In genomic region chr12:122097641-122098364, GRCh38 we compare ENCODE assay signal across 8 cellular contexts. TPM values are rescaled to one million over a fixed set of nuclear protein-coding genes. Genes with fewer than 3 reads are reported as not detected.
DNase-seq lines count a peak whose midpoint lies in the region; ATAC-seq lines count a peak whose summit lies in the region.

No MANE protein-coding gene starts in this region.

- H3K4me3 ChIP-seq in muscle layer of duodenum (ENCODE audit: low read depth in 1 of 2, low read length in 2 of 2) (peak overlapping the region in 1 of 2 donors; percentile 39), H7 (ENCODE audit: insufficient read depth, low read depth, low read length) (no peak overlapping the region)

- H3K27me3 ChIP-seq in muscle layer of duodenum (ENCODE audit: low read depth, low read length), result no peaks in the 10 kb centered on the region
- H3K27me3 ChIP-seq in H7 (ENCODE audit: control insufficient read depth, insufficient read depth, low read length), result no peaks in the 10 kb centered on the region

- no peaks in the 10 kb centered on the region for H3K9me3 ChIP-seq in muscle layer of duodenum (ENCODE audit: control insufficient read depth in 1 of 2, low read length in 2 of 2)

- ATAC-seq in GM21390 (IDR thresholded peaks at IDR 0.05; ENCODE audit: unreplicated experiment), result no peak

- peaks cover 26 to 71% of the 10 kb centered on the region in 2 donors for H3K4me1 ChIP-seq in muscle layer of duodenum (ENCODE audit: control insufficient read depth in 1 of 2, insufficient read depth in 2 of 2, low read length in 2 of 2)

- no peaks in the 10 kb centered on the region for H3K36me3 ChIP-seq in muscle layer of duodenum (ENCODE audit: control insufficient read depth in 1 of 2, insufficient read depth in 2 of 2, low read length in 2 of 2)
- no peaks in the 10 kb centered on the region; the same call in 1 of the 2 replicates for H3K36me3 ChIP-seq in H7 (replicated peaks; ENCODE audit: control insufficient read depth, insufficient read depth, low read length)

- peak overlapping the region; percentile 85 for H3K27ac ChIP-seq in muscle layer of duodenum (ENCODE audit: low read length)

- DNase-seq in Caki2 (ENCODE audit: low read depth), result peak; percentile 40
- DNase-seq in NCI-H510A treated with DMSO at 0.1 percent for 48 hours (lab: John Stamatoyannopoulos, UW), result peak; percentile 85
- DNase-seq in dermis blood vessel endothelial cell, result peak; percentile 31
- no peak for DNase-seq in H7
- DNase-seq in central memory CD4-positive, alpha-beta T cell, result no peak
- no peak for DNase-seq in effector CD4-positive, alpha-beta T cell

- in situ Hi-C loops in Caki2 (cut with HindIII; ENCODE audit: low pct_unique_long_range_greater_than_20kb, low sequenced_read_pairs), result no loop called here

RNA-seq across cellular contexts. Expression of gene MLXIP, which starts 19.2 kb away (rescaled TPM):
- 5.0 and 7.0 TPM in 2 replicates for total RNA-seq in Caki2 (2014; rRNA removed; shearing (Covaris generic); ENCODE audit: low replicate concordance)
- total RNA-seq in dermis blood vessel endothelial cell, result 16.7 and 35.7 TPM in 2 replicates
- total RNA-seq in H7 (2014; rRNA removed; shearing (Covaris generic)), result 29.7 and 49.8 TPM in 2 replicates

Comparison
In these comparisons a context has a peak if more than half of its experiments do, and no peak if none do; other contexts are left out.
1. DNase-seq: peak in Caki2 (single experiment), NCI-H510A treated with DMSO at 0.1 percent for 48 hours (single experiment) and dermis blood vessel endothelial cell (single experiment); none in H7 (single experiment), central memory CD4-positive, alpha-beta T cell (single experiment) and effector CD4-positive, alpha-beta T cell (single experiment).